In genomic region chr12:58850826-58851225, GRCh38 we compare ENCODE assay signal across 14 cellular contexts.
"Had no signal": no experiment of that assay in that cellular context is flagged by ENCODE, and none has a peak within 500 bp of the region (broad histone marks: within the 10 kb centered on the region; RNA-seq: fewer than 3 reads in every experiment).

No MANE protein-coding gene starts in this region.

- DNase-seq: activated CD4-positive, alpha-beta T cell treated with anti-CD3 and anti-CD28 coated beads for 1 hour; activated T-cell treated with anti-CD3 and anti-CD28 coated beads, Interleukin-2, amount 50 U/mL, for 1 hour; adrenal gland; colonic mucosa; dorsolateral prefrontal cortex; effector memory CD8-positive, alpha-beta T cell; left lung; natural killer cell; spleen; stimulated activated CD4-positive, alpha-beta T cell treated with anti-CD3 and anti-CD28 coated beads, Interleukin-4, amount 100 ng/mL, for 1 hour; stimulated activated naive CD4-positive, alpha-beta T cell had no signal

- ATAC-seq: activated naive CD4-positive, alpha-beta T cell treated with anti-CD3 and anti-CD28 coated beads, Interleukin-2, amount 50 U/mL, for 72 hours; activated T-helper 17 cell treated with anti-CD3 and anti-CD28 coated beads, Interleukin-2, amount 50 U/mL, for 72 hours; effector memory CD8-positive, alpha-beta T cell; foreskin keratinocyte; left lung; natural killer cell had no signal
